Comparison of ENCODE assay signal across 11 cellular contexts in the genomic region with DNA sequence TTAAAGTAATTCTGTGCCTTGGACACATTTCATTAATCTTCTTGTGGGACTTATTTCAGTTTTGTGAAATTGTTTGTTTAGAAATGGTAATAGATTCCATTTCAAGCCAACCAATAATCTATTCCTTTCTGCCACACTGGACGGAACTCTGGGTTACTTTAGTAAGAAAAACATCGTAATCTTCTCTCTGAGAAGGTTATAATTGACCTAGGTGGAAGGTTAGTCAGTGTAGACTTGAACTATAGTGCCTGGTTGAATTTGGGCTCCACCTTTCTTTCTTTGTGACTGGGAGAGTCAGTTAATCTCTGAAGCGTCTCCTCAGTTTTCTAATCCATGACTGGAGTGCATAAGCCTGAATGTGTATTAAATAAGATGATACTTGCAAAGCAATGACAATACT.
A peak's percentile ranks its signal among the peaks of the same experiment; 100 is the strongest.
DNase-seq lines count a peak whose midpoint lies in the region; ATAC-seq, FAIRE-seq and TF ChIP-seq lines count a peak whose summit lies in the region.
"Had no signal": no experiment of that assay in that cellular context is flagged by ENCODE, and none has a peak within 500 bp of the region (broad histone marks: within the 10 kb centered on the region; RNA-seq: fewer than 3 reads in every experiment).

No MANE protein-coding gene starts in this region.

- ATAC-seq in GM19035 (IDR thresholded peaks at IDR 0.05; ENCODE audit: unreplicated experiment), result peak; percentile 15
- ATAC-seq in GM21737 (IDR thresholded peaks at IDR 0.05; ENCODE audit: unreplicated experiment), result peak; percentile 8
- ATAC-seq in HG03280 (IDR thresholded peaks at IDR 0.05; ENCODE audit: unreplicated experiment), result peak; percentile 13
- ATAC-seq in naive B cell (ENCODE audit: low read depth in 2 of 2), result peak in 1 of 2 donors; percentile 24
- ATAC-seq in pancreas, result no peak

- H3K27ac Mint-ChIP-seq in naive B cell, result peak overlapping the region; percentile 16 to 97 (median 76)

- 91 to 95% methylated on average over 3 of the region's 3 CpGs for WGBS in pancreas, 2 donors

- no peak for TF ChIP-seq CTCF in pancreas (IDR thresholded peaks at IDR 0.05)

- H3K9me3 Mint-ChIP-seq in naive B cell, result peaks cover 0 to 5% (median 0%) of the 10 kb centered on the region in 7 donors

- H3K9me3 ChIP-seq in pancreas, result no peaks in the 10 kb centered on the region

- H3K4me3 Mint-ChIP-seq in naive B cell, result no peak overlapping the region

- H3K27ac ChIP-seq in caudate nucleus (ENCODE audit: low read depth, low read length) (no peak overlapping the region), pancreas (no peak overlapping the region)
- H3K27ac ChIP-seq: coronary artery had no signal

- no peaks in the 10 kb centered on the region for H3K4me1 ChIP-seq in pancreas

- no peaks in the 10 kb centered on the region for H3K27me3 ChIP-seq in pancreas

- no peak for DNase-seq in naive B cell
- DNase-seq in caudate nucleus (lab: John Stamatoyannopoulos, UW), result no peak
- DNase-seq in pancreas, result no peak
- DNase-seq in NCI-H748 (lab: John Stamatoyannopoulos, UW; ENCODE audit: unreplicated experiment), result no peak
- DNase-seq: NCI-H748 treated with DMSO at 0.1 percent for 48 hours, retina had no signal

- no peaks in the 10 kb centered on the region for H3K36me3 ChIP-seq in pancreas

- peaks cover 0 to 4% (median 0%) of the 10 kb centered on the region in 3 donors for H3K27me3 Mint-ChIP-seq in naive B cell

- no peaks in the 10 kb centered on the region for H3K36me3 Mint-ChIP-seq in naive B cell

- intact Hi-C loops in pancreas (cut with DNase I), result no loop called here

- H3K4me3 ChIP-seq in pancreas, result no peak overlapping the region
- H3K4me3 ChIP-seq: coronary artery, lung had no signal

- no peak for FAIRE-seq in pancreas (lab: Jason Lieb, UNC)

- peaks cover 0 to 11% (median 7%) of the 10 kb centered on the region in 3 donors for H3K4me1 Mint-ChIP-seq in naive B cell

Comparison
In these comparisons a context has a peak if more than half of its experiments do, and no peak if none do; other contexts are left out.
1. ATAC-seq: peak in GM19035 (single experiment), GM21737 (single experiment) and HG03280 (single experiment); none in pancreas (0 of 4).